ENCODE assay signal across 1 cellular context in the genomic region with DNA sequence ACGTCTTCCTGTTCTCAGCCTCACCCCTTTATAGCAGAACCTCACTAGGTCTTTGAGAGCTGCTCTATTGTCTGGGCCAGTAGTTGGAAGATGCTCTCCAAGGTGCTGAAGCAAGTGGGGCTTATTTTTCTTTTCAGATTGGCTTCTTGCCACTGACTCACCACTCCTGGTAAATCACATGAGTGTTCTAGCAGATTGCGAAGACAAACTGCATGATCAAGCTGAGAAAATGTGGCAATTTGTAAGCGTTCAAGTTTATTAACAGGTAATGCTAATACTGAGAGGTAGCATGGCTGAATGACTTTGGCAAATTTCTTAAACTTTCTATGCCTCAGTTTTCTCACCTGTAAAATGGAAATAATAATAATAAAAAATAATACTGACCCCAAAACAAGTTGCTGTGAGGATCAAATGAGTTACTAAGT.
TF ChIP-seq lines count a peak whose summit lies in the region.

No MANE protein-coding gene starts in this region.

TF ChIP-seq in HepG2, 621 proteins besides CTCF, POLR2A, EP300 and RAD21 (continued from another document and continues in another):
- TF ChIP-seq NR3C1 (CRISPR knock-in tag; IDR thresholded peaks at IDR 0.05), result no peak
- peak; percentile 35; the same call in 1 of the 2 replicates for TF ChIP-seq SAP130 (CRISPR knock-in tag; IDR thresholded peaks at IDR 0.05; ENCODE audit: low read depth)
- no peak for TF ChIP-seq CHD2 (IDR thresholded peaks at IDR 0.05; ENCODE audit: low read depth, low read length)
- no peak for TF ChIP-seq ZNF33B (CRISPR knock-in tag; IDR thresholded peaks at IDR 0.05)
- TF ChIP-seq STAG1 (CRISPR knock-in tag; IDR thresholded peaks at IDR 0.05), result no peak
- no peak for TF ChIP-seq MAF1 (CRISPR knock-in tag; IDR thresholded peaks at IDR 0.05; ENCODE audit: borderline replicate concordance)
- TF ChIP-seq, protein P1, sequence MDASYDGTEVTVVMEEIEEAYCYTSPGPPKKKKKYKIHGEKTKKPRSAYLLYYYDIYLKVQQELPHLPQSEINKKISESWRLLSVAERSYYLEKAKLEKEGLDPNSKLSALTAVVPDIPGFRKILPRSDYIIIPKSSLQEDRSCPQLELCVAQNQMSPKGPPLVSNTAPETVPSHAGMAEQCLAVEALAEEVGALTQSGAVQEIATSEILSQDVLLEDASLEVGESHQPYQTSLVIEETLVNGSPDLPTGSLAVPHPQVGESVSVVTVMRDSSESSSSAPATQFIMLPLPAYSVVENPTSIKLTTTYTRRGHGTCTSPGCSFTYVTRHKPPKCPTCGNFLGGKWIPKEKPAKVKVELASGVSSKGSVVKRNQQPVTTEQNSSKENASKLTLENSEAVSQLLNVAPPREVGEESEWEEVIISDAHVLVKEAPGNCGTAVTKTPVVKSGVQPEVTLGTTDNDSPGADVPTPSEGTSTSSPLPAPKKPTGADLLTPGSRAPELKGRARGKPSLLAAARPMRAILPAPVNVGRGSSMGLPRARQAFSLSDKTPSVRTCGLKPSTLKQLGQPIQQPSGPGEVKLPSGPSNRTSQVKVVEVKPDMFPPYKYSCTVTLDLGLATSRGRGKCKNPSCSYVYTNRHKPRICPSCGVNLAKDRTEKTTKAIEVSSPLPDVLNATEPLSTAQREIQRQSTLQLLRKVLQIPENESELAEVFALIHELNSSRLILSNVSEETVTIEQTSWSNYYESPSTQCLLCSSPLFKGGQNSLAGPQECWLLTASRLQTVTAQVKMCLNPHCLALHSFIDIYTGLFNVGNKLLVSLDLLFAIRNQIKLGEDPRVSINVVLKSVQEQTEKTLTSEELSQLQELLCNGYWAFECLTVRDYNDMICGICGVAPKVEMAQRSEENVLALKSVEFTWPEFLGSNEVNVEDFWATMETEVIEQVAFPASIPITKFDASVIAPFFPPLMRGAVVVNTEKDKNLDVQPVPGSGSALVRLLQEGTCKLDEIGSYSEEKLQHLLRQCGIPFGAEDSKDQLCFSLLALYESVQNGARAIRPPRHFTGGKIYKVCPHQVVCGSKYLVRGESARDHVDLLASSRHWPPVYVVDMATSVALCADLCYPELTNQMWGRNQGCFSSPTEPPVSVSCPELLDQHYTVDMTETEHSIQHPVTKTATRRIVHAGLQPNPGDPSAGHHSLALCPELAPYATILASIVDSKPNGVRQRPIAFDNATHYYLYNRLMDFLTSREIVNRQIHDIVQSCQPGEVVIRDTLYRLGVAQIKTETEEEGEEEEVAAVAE (CRISPR knock-in tag; IDR thresholded peaks at IDR 0.05; ENCODE audit: borderline replicate concordance), result peak; percentile 77; the same call in 1 of the 2 replicates
- TF ChIP-seq HES4 (CRISPR knock-in tag; IDR thresholded peaks at IDR 0.05; ENCODE audit: borderline replicate concordance), result no peak
- TF ChIP-seq ZNF616 (CRISPR knock-in tag; IDR thresholded peaks at IDR 0.05; ENCODE audit: low read depth), result no peak
- no peak for TF ChIP-seq MTF2 (CRISPR knock-in tag; IDR thresholded peaks at IDR 0.05; ENCODE audit: borderline replicate concordance)
- no peak for TF ChIP-seq ZNF547 (CRISPR knock-in tag; IDR thresholded peaks at IDR 0.05)
- TF ChIP-seq, protein P2, sequence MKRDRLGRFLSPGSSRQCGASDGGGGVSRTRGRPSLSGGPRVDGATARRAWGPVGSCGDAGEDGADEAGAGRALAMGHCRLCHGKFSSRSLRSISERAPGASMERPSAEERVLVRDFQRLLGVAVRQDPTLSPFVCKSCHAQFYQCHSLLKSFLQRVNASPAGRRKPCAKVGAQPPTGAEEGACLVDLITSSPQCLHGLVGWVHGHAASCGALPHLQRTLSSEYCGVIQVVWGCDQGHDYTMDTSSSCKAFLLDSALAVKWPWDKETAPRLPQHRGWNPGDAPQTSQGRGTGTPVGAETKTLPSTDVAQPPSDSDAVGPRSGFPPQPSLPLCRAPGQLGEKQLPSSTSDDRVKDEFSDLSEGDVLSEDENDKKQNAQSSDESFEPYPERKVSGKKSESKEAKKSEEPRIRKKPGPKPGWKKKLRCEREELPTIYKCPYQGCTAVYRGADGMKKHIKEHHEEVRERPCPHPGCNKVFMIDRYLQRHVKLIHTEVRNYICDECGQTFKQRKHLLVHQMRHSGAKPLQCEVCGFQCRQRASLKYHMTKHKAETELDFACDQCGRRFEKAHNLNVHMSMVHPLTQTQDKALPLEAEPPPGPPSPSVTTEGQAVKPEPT (CRISPR knock-in tag; IDR thresholded peaks at IDR 0.05; ENCODE audit: low read depth), result no peak
- TF ChIP-seq DPF2 (CRISPR knock-in tag; IDR thresholded peaks at IDR 0.05; ENCODE audit: borderline replicate concordance, low read depth), result no peak
- TF ChIP-seq EHMT2 (IDR thresholded peaks at IDR 0.05; ENCODE audit: borderline replicate concordance, low read depth, low read length), result peak; percentile 97
- no peak for TF ChIP-seq PATZ1 (CRISPR knock-in tag; IDR thresholded peaks at IDR 0.05)
- no peak for TF ChIP-seq MED8 (CRISPR knock-in tag; IDR thresholded peaks at IDR 0.05; ENCODE audit: insufficient replicate concordance)
- TF ChIP-seq CHD4 (IDR thresholded peaks at IDR 0.05; ENCODE audit: borderline replicate concordance, low read length), result peak; percentile 55; the same call in 1 of the 2 replicates
- no peak for TF ChIP-seq MYC (CRISPR knock-in tag; IDR thresholded peaks at IDR 0.05; ENCODE audit: borderline replicate concordance)
- TF ChIP-seq HNRNPH1 (optimal IDR thresholded peaks at IDR 0.05; ENCODE audit: low read depth, low read length), result no peak
- TF ChIP-seq, protein P3, sequence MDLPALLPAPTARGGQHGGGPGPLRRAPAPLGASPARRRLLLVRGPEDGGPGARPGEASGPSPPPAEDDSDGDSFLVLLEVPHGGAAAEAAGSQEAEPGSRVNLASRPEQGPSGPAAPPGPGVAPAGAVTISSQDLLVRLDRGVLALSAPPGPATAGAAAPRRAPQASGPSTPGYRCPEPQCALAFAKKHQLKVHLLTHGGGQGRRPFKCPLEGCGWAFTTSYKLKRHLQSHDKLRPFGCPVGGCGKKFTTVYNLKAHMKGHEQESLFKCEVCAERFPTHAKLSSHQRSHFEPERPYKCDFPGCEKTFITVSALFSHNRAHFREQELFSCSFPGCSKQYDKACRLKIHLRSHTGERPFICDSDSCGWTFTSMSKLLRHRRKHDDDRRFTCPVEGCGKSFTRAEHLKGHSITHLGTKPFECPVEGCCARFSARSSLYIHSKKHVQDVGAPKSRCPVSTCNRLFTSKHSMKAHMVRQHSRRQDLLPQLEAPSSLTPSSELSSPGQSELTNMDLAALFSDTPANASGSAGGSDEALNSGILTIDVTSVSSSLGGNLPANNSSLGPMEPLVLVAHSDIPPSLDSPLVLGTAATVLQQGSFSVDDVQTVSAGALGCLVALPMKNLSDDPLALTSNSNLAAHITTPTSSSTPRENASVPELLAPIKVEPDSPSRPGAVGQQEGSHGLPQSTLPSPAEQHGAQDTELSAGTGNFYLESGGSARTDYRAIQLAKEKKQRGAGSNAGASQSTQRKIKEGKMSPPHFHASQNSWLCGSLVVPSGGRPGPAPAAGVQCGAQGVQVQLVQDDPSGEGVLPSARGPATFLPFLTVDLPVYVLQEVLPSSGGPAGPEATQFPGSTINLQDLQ (CRISPR knock-in tag; IDR thresholded peaks at IDR 0.05), result no peak
- TF ChIP-seq ZBTB21 (CRISPR knock-in tag; IDR thresholded peaks at IDR 0.05), result no peak; the same call in 1 of the 2 replicates
- TF ChIP-seq ZNF44 (CRISPR knock-in tag; IDR thresholded peaks at IDR 0.05), result no peak
- no peak for TF ChIP-seq ZNF432 (CRISPR knock-in tag; IDR thresholded peaks at IDR 0.05; ENCODE audit: borderline replicate concordance)
- no peak for TF ChIP-seq TCF7L2 (IDR thresholded peaks at IDR 0.05; ENCODE audit: low read depth, low read length)
- TF ChIP-seq, protein P4, sequence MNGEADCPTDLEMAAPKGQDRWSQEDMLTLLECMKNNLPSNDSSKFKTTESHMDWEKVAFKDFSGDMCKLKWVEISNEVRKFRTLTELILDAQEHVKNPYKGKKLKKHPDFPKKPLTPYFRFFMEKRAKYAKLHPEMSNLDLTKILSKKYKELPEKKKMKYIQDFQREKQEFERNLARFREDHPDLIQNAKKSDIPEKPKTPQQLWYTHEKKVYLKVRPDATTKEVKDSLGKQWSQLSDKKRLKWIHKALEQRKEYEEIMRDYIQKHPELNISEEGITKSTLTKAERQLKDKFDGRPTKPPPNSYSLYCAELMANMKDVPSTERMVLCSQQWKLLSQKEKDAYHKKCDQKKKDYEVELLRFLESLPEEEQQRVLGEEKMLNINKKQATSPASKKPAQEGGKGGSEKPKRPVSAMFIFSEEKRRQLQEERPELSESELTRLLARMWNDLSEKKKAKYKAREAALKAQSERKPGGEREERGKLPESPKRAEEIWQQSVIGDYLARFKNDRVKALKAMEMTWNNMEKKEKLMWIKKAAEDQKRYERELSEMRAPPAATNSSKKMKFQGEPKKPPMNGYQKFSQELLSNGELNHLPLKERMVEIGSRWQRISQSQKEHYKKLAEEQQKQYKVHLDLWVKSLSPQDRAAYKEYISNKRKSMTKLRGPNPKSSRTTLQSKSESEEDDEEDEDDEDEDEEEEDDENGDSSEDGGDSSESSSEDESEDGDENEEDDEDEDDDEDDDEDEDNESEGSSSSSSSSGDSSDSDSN (CRISPR knock-in tag; IDR thresholded peaks at IDR 0.05), result no peak
- no peak for TF ChIP-seq ZBTB7B (CRISPR knock-in tag; IDR thresholded peaks at IDR 0.05)
- 0 out of 2 replicates have a peak, but pooled peaks have one; percentile 63 for TF ChIP-seq ZNF792 (CRISPR knock-in tag; IDR thresholded peaks at IDR 0.05)
- TF ChIP-seq HHEX (CRISPR knock-in tag; IDR thresholded peaks at IDR 0.05), result no peak
- no peak for TF ChIP-seq FOXM1 (CRISPR knock-in tag; IDR thresholded peaks at IDR 0.05)
- TF ChIP-seq HNRNPLL (IDR thresholded peaks at IDR 0.05; ENCODE audit: low read depth, low read length, poor library complexity, severe bottlenecking), result no peak
- no peak for TF ChIP-seq ZFP36 (IDR thresholded peaks at IDR 0.05; ENCODE audit: borderline replicate concordance, low read depth, low read length, partially characterized antibody)
- TF ChIP-seq HNRNPK (IDR thresholded peaks at IDR 0.05; ENCODE audit: low read depth, low read length, poor library complexity, severe bottlenecking), result no peak
- TF ChIP-seq TBP (CRISPR knock-in tag; IDR thresholded peaks at IDR 0.05), result no peak
- TF ChIP-seq ZNF230 (CRISPR knock-in tag; IDR thresholded peaks at IDR 0.05), result no peak
- TF ChIP-seq ZKSCAN8 (CRISPR knock-in tag; IDR thresholded peaks at IDR 0.05; ENCODE audit: borderline replicate concordance), result no peak
- no peak for TF ChIP-seq KMT2A (CRISPR knock-in tag; IDR thresholded peaks at IDR 0.05)
- no peak for TF ChIP-seq AHR (CRISPR knock-in tag; IDR thresholded peaks at IDR 0.05)
- no peak for TF ChIP-seq MEIS2 (CRISPR knock-in tag; IDR thresholded peaks at IDR 0.05)
- no peak for TF ChIP-seq NR2C2 (CRISPR knock-in tag; IDR thresholded peaks at IDR 0.05; ENCODE audit: borderline replicate concordance)
- no peak for TF ChIP-seq CC2D1A (CRISPR knock-in tag; IDR thresholded peaks at IDR 0.05)
- no peak for TF ChIP-seq FOXK1 (CRISPR knock-in tag; IDR thresholded peaks at IDR 0.05; ENCODE audit: borderline replicate concordance, low read depth)
- no peak for TF ChIP-seq YY1 (IDR thresholded peaks at IDR 0.05; ENCODE audit: insufficient read depth, insufficient replicate concordance, low read depth, low read length)
- no peak for TF ChIP-seq IRF1 (CRISPR knock-in tag; IDR thresholded peaks at IDR 0.05; ENCODE audit: low read depth)
- no peak for TF ChIP-seq ZNF484 (CRISPR knock-in tag; IDR thresholded peaks at IDR 0.05; ENCODE audit: borderline replicate concordance, low read depth)
- no peak for TF ChIP-seq SP1 (IDR thresholded peaks at IDR 0.05)
- no peak for TF ChIP-seq SP1 (CRISPR knock-in tag; IDR thresholded peaks at IDR 0.05)
- TF ChIP-seq SNAPC2 (CRISPR knock-in tag; IDR thresholded peaks at IDR 0.05), result 0 out of 2 replicates have a peak, but pooled peaks have one; percentile 30
- TF ChIP-seq REL (CRISPR knock-in tag; conservative IDR thresholded peaks at IDR 0.05), result no peak
- peak; percentile 41; the same call in 1 of the 2 replicates for TF ChIP-seq ZNF12 (CRISPR knock-in tag; IDR thresholded peaks at IDR 0.05)
- no peak for TF ChIP-seq FOXA3 (CRISPR knock-in tag; IDR thresholded peaks at IDR 0.05)
- no peak for TF ChIP-seq ZNF782 (CRISPR knock-in tag; IDR thresholded peaks at IDR 0.05; ENCODE audit: borderline replicate concordance)
- TF ChIP-seq TARDBP (CRISPR knock-in tag; IDR thresholded peaks at IDR 0.05), result no peak
- TF ChIP-seq CBX5 (CRISPR knock-in tag; IDR thresholded peaks at IDR 0.05; ENCODE audit: borderline replicate concordance), result no peak
